In the genomic region with DNA sequence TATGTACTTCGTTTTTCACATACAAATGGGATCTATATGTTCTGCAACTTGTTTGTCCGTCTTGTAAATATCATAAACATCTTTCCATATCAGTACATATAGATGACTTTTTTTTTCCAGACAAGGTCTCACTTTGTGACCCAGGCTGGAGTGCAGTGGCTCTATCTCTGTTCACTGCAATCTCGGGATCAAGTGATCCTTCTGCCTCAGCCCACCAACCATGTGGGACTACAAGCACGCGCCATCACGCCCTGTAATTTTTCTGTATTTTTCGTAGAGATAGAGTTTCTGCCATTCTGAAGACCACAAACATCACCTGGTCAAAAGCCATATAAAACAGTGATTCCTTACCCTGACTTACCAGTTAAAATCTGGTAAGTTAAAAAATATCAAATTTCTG, we compare ENCODE assay signal across 1 cellular context.
A peak's percentile ranks its signal among the peaks of the same experiment; 100 is the strongest.
TF ChIP-seq lines count a peak whose summit lies in the region.

No MANE protein-coding gene starts in this region.

TF ChIP-seq in HepG2, 621 proteins besides CTCF, POLR2A, EP300 and RAD21 (continued from another document):
- TF ChIP-seq, protein P1, sequence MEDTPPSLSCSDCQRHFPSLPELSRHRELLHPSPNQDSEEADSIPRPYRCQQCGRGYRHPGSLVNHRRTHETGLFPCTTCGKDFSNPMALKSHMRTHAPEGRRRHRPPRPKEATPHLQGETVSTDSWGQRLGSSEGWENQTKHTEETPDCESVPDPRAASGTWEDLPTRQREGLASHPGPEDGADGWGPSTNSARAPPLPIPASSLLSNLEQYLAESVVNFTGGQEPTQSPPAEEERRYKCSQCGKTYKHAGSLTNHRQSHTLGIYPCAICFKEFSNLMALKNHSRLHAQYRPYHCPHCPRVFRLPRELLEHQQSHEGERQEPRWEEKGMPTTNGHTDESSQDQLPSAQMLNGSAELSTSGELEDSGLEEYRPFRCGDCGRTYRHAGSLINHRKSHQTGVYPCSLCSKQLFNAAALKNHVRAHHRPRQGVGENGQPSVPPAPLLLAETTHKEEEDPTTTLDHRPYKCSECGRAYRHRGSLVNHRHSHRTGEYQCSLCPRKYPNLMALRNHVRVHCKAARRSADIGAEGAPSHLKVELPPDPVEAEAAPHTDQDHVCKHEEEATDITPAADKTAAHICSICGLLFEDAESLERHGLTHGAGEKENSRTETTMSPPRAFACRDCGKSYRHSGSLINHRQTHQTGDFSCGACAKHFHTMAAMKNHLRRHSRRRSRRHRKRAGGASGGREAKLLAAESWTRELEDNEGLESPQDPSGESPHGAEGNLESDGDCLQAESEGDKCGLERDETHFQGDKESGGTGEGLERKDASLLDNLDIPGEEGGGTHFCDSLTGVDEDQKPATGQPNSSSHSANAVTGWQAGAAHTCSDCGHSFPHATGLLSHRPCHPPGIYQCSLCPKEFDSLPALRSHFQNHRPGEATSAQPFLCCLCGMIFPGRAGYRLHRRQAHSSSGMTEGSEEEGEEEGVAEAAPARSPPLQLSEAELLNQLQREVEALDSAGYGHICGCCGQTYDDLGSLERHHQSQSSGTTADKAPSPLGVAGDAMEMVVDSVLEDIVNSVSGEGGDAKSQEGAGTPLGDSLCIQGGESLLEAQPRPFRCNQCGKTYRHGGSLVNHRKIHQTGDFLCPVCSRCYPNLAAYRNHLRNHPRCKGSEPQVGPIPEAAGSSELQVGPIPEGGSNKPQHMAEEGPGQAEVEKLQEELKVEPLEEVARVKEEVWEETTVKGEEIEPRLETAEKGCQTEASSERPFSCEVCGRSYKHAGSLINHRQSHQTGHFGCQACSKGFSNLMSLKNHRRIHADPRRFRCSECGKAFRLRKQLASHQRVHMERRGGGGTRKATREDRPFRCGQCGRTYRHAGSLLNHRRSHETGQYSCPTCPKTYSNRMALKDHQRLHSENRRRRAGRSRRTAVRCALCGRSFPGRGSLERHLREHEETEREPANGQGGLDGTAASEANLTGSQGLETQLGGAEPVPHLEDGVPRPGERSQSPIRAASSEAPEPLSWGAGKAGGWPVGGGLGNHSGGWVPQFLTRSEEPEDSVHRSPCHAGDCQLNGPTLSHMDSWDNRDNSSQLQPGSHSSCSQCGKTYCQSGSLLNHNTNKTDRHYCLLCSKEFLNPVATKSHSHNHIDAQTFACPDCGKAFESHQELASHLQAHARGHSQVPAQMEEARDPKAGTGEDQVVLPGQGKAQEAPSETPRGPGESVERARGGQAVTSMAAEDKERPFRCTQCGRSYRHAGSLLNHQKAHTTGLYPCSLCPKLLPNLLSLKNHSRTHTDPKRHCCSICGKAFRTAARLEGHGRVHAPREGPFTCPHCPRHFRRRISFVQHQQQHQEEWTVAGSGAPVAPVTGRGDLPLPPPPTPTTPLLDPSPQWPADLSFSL (CRISPR knock-in tag; IDR thresholded peaks at IDR 0.05) = no peak
- TF ChIP-seq HOXA9 (CRISPR knock-in tag; IDR thresholded peaks at IDR 0.05; ENCODE audit: borderline replicate concordance) (no peak), ZNF775 (CRISPR knock-in tag; IDR thresholded peaks at IDR 0.05; ENCODE audit: borderline replicate concordance) (no peak), SRSF4 (IDR thresholded peaks at IDR 0.05; ENCODE audit: low read depth, low read length, poor library complexity, severe bottlenecking) (no peak), ZBTB38 (CRISPR knock-in tag; IDR thresholded peaks at IDR 0.05) (0 out of 2 replicates have a peak, but pooled peaks have one; percentile 24), ZFY (CRISPR knock-in tag; IDR thresholded peaks at IDR 0.05) (0 out of 2 replicates have a peak, but pooled peaks have one; percentile 16), ZNF713 (CRISPR knock-in tag; IDR thresholded peaks at IDR 0.05) (no peak)
- TF ChIP-seq, protein P2, sequence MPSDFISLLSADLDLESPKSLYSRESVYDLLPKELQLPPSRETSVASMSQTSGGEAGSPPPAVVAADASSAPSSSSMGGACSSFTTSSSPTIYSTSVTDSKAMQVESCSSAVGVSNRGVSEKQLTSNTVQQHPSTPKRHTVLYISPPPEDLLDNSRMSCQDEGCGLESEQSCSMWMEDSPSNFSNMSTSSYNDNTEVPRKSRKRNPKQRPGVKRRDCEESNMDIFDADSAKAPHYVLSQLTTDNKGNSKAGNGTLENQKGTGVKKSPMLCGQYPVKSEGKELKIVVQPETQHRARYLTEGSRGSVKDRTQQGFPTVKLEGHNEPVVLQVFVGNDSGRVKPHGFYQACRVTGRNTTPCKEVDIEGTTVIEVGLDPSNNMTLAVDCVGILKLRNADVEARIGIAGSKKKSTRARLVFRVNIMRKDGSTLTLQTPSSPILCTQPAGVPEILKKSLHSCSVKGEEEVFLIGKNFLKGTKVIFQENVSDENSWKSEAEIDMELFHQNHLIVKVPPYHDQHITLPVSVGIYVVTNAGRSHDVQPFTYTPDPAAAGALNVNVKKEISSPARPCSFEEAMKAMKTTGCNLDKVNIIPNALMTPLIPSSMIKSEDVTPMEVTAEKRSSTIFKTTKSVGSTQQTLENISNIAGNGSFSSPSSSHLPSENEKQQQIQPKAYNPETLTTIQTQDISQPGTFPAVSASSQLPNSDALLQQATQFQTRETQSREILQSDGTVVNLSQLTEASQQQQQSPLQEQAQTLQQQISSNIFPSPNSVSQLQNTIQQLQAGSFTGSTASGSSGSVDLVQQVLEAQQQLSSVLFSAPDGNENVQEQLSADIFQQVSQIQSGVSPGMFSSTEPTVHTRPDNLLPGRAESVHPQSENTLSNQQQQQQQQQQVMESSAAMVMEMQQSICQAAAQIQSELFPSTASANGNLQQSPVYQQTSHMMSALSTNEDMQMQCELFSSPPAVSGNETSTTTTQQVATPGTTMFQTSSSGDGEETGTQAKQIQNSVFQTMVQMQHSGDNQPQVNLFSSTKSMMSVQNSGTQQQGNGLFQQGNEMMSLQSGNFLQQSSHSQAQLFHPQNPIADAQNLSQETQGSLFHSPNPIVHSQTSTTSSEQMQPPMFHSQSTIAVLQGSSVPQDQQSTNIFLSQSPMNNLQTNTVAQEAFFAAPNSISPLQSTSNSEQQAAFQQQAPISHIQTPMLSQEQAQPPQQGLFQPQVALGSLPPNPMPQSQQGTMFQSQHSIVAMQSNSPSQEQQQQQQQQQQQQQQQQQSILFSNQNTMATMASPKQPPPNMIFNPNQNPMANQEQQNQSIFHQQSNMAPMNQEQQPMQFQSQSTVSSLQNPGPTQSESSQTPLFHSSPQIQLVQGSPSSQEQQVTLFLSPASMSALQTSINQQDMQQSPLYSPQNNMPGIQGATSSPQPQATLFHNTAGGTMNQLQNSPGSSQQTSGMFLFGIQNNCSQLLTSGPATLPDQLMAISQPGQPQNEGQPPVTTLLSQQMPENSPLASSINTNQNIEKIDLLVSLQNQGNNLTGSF (CRISPR knock-in tag; IDR thresholded peaks at IDR 0.05) = no peak
- TF ChIP-seq, protein P3, sequence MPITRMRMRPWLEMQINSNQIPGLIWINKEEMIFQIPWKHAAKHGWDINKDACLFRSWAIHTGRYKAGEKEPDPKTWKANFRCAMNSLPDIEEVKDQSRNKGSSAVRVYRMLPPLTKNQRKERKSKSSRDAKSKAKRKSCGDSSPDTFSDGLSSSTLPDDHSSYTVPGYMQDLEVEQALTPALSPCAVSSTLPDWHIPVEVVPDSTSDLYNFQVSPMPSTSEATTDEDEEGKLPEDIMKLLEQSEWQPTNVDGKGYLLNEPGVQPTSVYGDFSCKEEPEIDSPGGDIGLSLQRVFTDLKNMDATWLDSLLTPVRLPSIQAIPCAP (CRISPR knock-in tag; IDR thresholded peaks at IDR 0.05; ENCODE audit: low read depth) = no peak
- TF ChIP-seq, protein P4, sequence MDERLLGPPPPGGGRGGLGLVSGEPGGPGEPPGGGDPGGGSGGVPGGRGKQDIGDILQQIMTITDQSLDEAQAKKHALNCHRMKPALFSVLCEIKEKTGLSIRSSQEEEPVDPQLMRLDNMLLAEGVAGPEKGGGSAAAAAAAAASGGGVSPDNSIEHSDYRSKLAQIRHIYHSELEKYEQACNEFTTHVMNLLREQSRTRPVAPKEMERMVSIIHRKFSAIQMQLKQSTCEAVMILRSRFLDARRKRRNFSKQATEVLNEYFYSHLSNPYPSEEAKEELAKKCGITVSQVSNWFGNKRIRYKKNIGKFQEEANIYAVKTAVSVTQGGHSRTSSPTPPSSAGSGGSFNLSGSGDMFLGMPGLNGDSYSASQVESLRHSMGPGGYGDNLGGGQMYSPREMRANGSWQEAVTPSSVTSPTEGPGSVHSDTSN (CRISPR knock-in tag; IDR thresholded peaks at IDR 0.05) = no peak
- TF ChIP-seq, protein P5, sequence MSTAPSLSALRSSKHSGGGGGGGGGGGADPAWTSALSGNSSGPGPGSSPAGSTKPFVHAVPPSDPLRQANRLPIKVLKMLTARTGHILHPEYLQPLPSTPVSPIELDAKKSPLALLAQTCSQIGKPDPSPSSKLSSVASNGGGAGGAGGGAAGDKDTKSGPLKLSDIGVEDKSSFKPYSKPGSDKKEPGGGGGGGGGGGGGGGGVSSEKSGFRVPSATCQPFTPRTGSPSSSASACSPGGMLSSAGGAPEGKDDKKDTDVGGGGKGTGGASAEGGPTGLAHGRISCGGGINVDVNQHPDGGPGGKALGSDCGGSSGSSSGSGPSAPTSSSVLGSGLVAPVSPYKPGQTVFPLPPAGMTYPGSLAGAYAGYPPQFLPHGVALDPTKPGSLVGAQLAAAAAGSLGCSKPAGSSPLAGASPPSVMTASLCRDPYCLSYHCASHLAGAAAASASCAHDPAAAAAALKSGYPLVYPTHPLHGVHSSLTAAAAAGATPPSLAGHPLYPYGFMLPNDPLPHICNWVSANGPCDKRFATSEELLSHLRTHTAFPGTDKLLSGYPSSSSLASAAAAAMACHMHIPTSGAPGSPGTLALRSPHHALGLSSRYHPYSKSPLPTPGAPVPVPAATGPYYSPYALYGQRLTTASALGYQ (CRISPR knock-in tag; IDR thresholded peaks at IDR 0.05) = no peak
TF ChIP-seq in HepG2: peak in this region for 2.
